ENCODE assay signal across 18 cellular contexts in the genomic region with DNA sequence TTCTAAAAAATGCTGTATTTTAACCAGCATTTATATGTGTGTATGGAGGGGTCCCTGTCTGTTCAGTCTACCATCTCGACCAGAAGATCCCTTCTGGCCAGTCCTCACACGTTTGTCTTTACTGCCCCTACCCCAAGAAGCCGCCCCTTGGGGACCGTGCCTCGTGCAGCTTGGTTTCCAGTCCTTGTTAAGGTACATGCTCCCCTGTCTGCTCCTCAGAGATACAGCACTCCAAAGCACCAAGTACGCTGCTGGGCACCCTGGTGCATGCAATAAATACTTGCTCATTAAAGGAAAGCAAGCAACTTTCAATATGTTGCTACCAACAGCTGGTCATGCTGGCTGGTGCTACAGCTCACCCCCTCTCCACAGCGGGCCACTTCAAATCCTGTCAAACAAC.
A peak's percentile ranks its signal among the peaks of the same experiment; 100 is the strongest.
DNase-seq lines count a peak whose midpoint lies in the region; ATAC-seq and TF ChIP-seq lines count a peak whose summit lies in the region.
"Had no signal": no experiment of that assay in that cellular context is flagged by ENCODE, and none has a peak within 500 bp of the region (broad histone marks: within the 10 kb centered on the region; RNA-seq: fewer than 3 reads in every experiment).

No MANE protein-coding gene starts in this region.

- peaks cover 41% of the 10 kb centered on the region for H3K27me3 Mint-ChIP-seq in stimulated activated naive CD8-positive, alpha-beta T cell treated with anti-CD3 and anti-CD28 coated beads, Interleukin-15, amount 100 ng/mL, for 72 hours

- no peaks in the 10 kb centered on the region for H3K9me3 Mint-ChIP-seq in stimulated activated naive CD8-positive, alpha-beta T cell treated with anti-CD3 and anti-CD28 coated beads, Interleukin-15, amount 100 ng/mL, for 72 hours
- H3K9me3 Mint-ChIP-seq: CD8-positive, alpha-beta memory T cell; H9 had no signal

- no peak overlapping the region for H3K27ac Mint-ChIP-seq in stimulated activated naive CD8-positive, alpha-beta T cell treated with anti-CD3 and anti-CD28 coated beads, Interleukin-15, amount 100 ng/mL, for 72 hours
- H3K27ac Mint-ChIP-seq: CD8-positive, alpha-beta memory T cell had no signal

- DNase-seq in NCI-H146 (lab: John Stamatoyannopoulos, UW) (peak; percentile 6), NCI-H146 treated with DMSO at 0.1 percent for 48 hours (lab: John Stamatoyannopoulos, UW; ENCODE audit: unreplicated experiment) (no peak), NCI-H2171 treated with DMSO at 0.1 percent for 48 hours (lab: John Stamatoyannopoulos, UW) (peak; percentile 57), mesenteric fat pad (ENCODE audit: low spot score) (peak; percentile 82), SJCRH30 (no peak)
- no peak for DNase-seq in activated CD4-positive, alpha-beta T cell treated with anti-CD3 and anti-CD28 coated beads for 4 hours
- DNase-seq in stimulated activated naive CD8-positive, alpha-beta T cell treated with anti-CD3 and anti-CD28 coated beads, Interleukin-15, amount 100 ng/mL, for 72 hours, result no peak
- DNase-seq: CD8-positive, alpha-beta memory T cell; GDM1; H9; NCI-H187; NCI-H510A; PC-3 had no signal

- H3K36me3 ChIP-seq in HEK293 (ENCODE audit: control insufficient read depth in 2 of 2, insufficient read depth in 1 of 2, low read length in 2 of 2) (peaks cover 0 to 8% of the 10 kb centered on the region in 2 experiments; a peak in 1 of 3 replicates), SJCRH30 (no peaks in the 10 kb centered on the region)
- H3K36me3 ChIP-seq: BLaER1 treated with 17β-estradiol and CSF1 and Interleukin-3, amounts not matched to agents 10 nM and 100 nM had no signal

- no peak for TF ChIP-seq CTCF in HEK293 (tag by site-specific recombination; IDR thresholded peaks at IDR 0.05)

- H3K4me1 ChIP-seq in HEK293 (ENCODE audit: control insufficient read depth, insufficient read depth, low read length) (0 out of 2 replicates have a peak, but pooled peaks cover 6% of the 10 kb centered on the region), SJCRH30 (peaks cover 13% of the 10 kb centered on the region)

- no peak overlapping the region for H3K27ac ChIP-seq in HEK293 (ENCODE audit: extremely low read depth, low read depth, low read length)
- no peak overlapping the region for H3K27ac ChIP-seq in SJCRH30
- H3K27ac ChIP-seq: A549; BLaER1 treated with 17β-estradiol and CSF1 and Interleukin-3, amounts not matched to agents 10 nM and 100 nM; RWPE1 had no signal

- H3K9me3 ChIP-seq in HEK293 (ENCODE audit: control insufficient read depth, insufficient read depth, low read depth, low read length) (no peaks in the 10 kb centered on the region), SJCRH30 (replicated peaks) (no peaks in the 10 kb centered on the region)
- H3K9me3 ChIP-seq: A549; BLaER1 treated with 17β-estradiol and CSF1 and Interleukin-3, amounts not matched to agents 10 nM and 100 nM had no signal

- POLR2A ChIA-PET in HEK293 (lab: Yijun Ruan, JAX), result interaction anchor here (0.8 kb wide), 1 partner anchor 9 kb away, joined by 3 read pairs; no protein-coding TSS in a partner anchor

- H3K4me1 Mint-ChIP-seq in stimulated activated naive CD8-positive, alpha-beta T cell treated with anti-CD3 and anti-CD28 coated beads, Interleukin-15, amount 100 ng/mL, for 72 hours, result peaks cover 49% of the 10 kb centered on the region

- H3K27me3 ChIP-seq in SJCRH30, result no peaks in the 10 kb centered on the region
- H3K27me3 ChIP-seq: BLaER1 treated with 17β-estradiol and CSF1 and Interleukin-3, amounts not matched to agents 10 nM and 100 nM had no signal

- H3K4me3 ChIP-seq in HEK293 (ENCODE audit: low read depth, low read length), result no peak overlapping the region
- no peak overlapping the region for H3K4me3 ChIP-seq in SJCRH30
- H3K4me3 ChIP-seq: A549; BLaER1 treated with 17β-estradiol and CSF1 and Interleukin-3, amounts not matched to agents 10 nM and 100 nM; GM12878 had no signal

- CTCF ChIA-PET in HEK293 (lab: Yijun Ruan, JAX), result interaction anchor here (1.1 to 1.2 kb wide), 2 partner anchors 18 to 412 kb away, joined by 3 to 4 read pairs; no protein-coding TSS in a partner anchor

- ATAC-seq in stimulated activated naive CD8-positive, alpha-beta T cell treated with anti-CD3 and anti-CD28 coated beads, Interleukin-15, amount 100 ng/mL, for 72 hours, result no peak
- ATAC-seq: A549, GM12878, PC-3 had no signal

- H3K4me3 Mint-ChIP-seq in stimulated activated naive CD8-positive, alpha-beta T cell treated with anti-CD3 and anti-CD28 coated beads, Interleukin-15, amount 100 ng/mL, for 72 hours, result no peak overlapping the region
- H3K4me3 Mint-ChIP-seq: CD8-positive, alpha-beta memory T cell; H9 had no signal

TF ChIP-seq in HEK293, 187 proteins besides CTCF, POLR2A, EP300 and RAD21:
- peak; percentile 28; the same call in 1 of the 2 replicates for TF ChIP-seq ZIC2 (tag by site-specific recombination; IDR thresholded peaks at IDR 0.05)
- TF ChIP-seq ZNF133 (tag by site-specific recombination; IDR thresholded peaks at IDR 0.05), result no peak
TF ChIP-seq in HEK293: peak in this region for 1.

Comparison
In these comparisons a context has a peak if more than half of its experiments do, and no peak if none do; other contexts are left out.
1. DNase-seq: peak in NCI-H146 (single experiment), NCI-H2171 treated with DMSO at 0.1 percent for 48 hours (single experiment) and mesenteric fat pad (single experiment); none in NCI-H146 treated with DMSO at 0.1 percent for 48 hours (single experiment), SJCRH30 (0 of 2), activated CD4-positive, alpha-beta T cell treated with anti-CD3 and anti-CD28 coated beads for 4 hours (0 of 2) and stimulated activated naive CD8-positive, alpha-beta T cell treated with anti-CD3 and anti-CD28 coated beads, Interleukin-15, amount 100 ng/mL, for 72 hours (0 of 2).